13 cellular contexts compared by ENCODE assay signal in the genomic region with DNA sequence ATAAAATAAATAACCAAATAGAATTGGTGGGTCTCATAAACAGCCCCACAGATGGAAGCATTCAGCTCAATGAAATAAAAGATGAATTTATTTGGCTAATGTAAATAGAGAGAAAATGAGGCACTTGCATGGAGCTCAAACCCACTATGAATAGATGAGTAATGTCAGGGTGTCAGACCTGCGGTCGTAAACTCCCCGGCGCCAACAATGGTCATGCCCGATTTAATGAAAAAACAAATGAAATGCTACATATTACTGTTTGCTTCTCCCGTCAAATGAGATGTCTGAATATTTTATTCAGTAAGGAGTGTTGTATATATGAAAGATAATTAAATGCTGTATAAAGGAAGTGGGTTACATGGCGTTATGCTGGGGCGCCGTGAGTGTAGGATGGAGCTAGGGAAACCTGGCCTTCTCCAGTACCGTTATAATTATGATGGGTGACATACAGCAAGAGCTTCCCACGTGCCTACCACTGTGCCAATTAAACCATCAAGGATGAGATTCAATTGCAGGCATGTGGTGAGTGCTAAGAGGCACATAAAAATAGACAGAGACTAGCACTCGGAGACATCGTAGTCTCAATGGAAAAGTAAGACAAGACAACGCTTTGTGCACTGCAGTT.
"Had no signal": no experiment of that assay in that cellular context is flagged by ENCODE, and none has a peak within 500 bp of the region (broad histone marks: within the 10 kb centered on the region; RNA-seq: fewer than 3 reads in every experiment).

No MANE protein-coding gene starts in this region.

- H3K36me3 ChIP-seq: gastroesophageal sphincter, stomach, thyroid gland, uterus had no signal

- H3K27ac ChIP-seq: body of pancreas, epithelial cell of prostate, gastroesophageal sphincter, hepatocyte, stomach, thyroid gland, uterus had no signal

- H3K27me3 ChIP-seq: body of pancreas, gastroesophageal sphincter, hepatocyte, stomach, thyroid gland had no signal

- H3K9me3 ChIP-seq: body of pancreas, thyroid gland, uterus had no signal

- DNase-seq: activated CD4-positive, alpha-beta T cell treated with anti-CD3 and anti-CD28 coated beads for 48 hours; activated naive CD4-positive, alpha-beta T cell treated with anti-CD3 and anti-CD28 coated beads, Interleukin-2, amount 10 ng/mL, durations not matched to agents 7 days and 5 days; body of pancreas; cortex of kidney; effector memory CD4-positive, alpha-beta T cell; kidney; stimulated activated CD4-positive, alpha-beta T cell treated with anti-CD3 and anti-CD28 coated beads, Interleukin-4, amount 100 ng/mL, for 24 hours; stomach; thyroid gland; uterus had no signal

- H3K4me1 ChIP-seq: body of pancreas, gastroesophageal sphincter, stomach, thyroid gland, uterus had no signal

- H3K4me3 ChIP-seq: body of pancreas, gastroesophageal sphincter, hepatocyte, stomach, thyroid gland, uterus had no signal
